ENCODE assay signal across 17 cellular contexts in genomic region chr6:109015185-109015584, GRCh38.
DNase-seq lines count a peak whose midpoint lies in the region; ATAC-seq and TF ChIP-seq lines count a peak whose summit lies in the region.
"Had no signal": no experiment of that assay in that cellular context is flagged by ENCODE, and none has a peak within 500 bp of the region (broad histone marks: within the 10 kb centered on the region; RNA-seq: fewer than 3 reads in every experiment).

No MANE protein-coding gene starts in this region.

- H3K4me3 ChIP-seq in WERI-Rb-1 (ENCODE audit: low read depth, low read length) (no peak overlapping the region), muscle layer of duodenum (ENCODE audit: low read depth in 1 of 2, low read length in 2 of 2) (no peak overlapping the region), thyroid gland (replicated peaks in 1 of 3) (no peak overlapping the region)
- H3K4me3 ChIP-seq: ascending aorta had no signal

- TF ChIP-seq POLR2A in thyroid gland (IDR thresholded peaks at IDR 0.05) = no peak

- no peak for ATAC-seq in HG02870 (IDR thresholded peaks at IDR 0.05; ENCODE audit: unreplicated experiment)
- ATAC-seq: Panc1 had no signal

- no peak for TF ChIP-seq CTCF in WERI-Rb-1 (IDR thresholded peaks at IDR 0.05; ENCODE audit: low read depth, low read length)
- TF ChIP-seq CTCF in thyroid gland (IDR thresholded peaks at IDR 0.05) = no peak

- H3K27me3 ChIP-seq in WERI-Rb-1 (ENCODE audit: insufficient read depth, low read depth, severe bottlenecking) = no peaks in the 10 kb centered on the region
- H3K27me3 ChIP-seq in muscle layer of duodenum (ENCODE audit: low read depth, low read length) = no peaks in the 10 kb centered on the region
- H3K27me3 ChIP-seq in thyroid gland = no peaks in the 10 kb centered on the region
- H3K27me3 ChIP-seq: ascending aorta had no signal

- H3K9me3 ChIP-seq in WERI-Rb-1 (ENCODE audit: severe bottlenecking) (no peaks in the 10 kb centered on the region), muscle layer of duodenum (ENCODE audit: control insufficient read depth in 1 of 2, low read length in 2 of 2) (no peaks in the 10 kb centered on the region), thyroid gland (no peaks in the 10 kb centered on the region)
- H3K9me3 ChIP-seq: ascending aorta had no signal

- H3K4me1 ChIP-seq in muscle layer of duodenum (ENCODE audit: control insufficient read depth in 1 of 2, insufficient read depth in 2 of 2, low read length in 2 of 2) = peaks cover 7 to 13% of the 10 kb centered on the region in 2 donors
- peaks cover 47 to 52% of the 10 kb centered on the region in 2 donors for H3K4me1 ChIP-seq in thyroid gland

- DNase-seq in NCI-H2171 treated with DMSO at 0.1 percent for 48 hours (lab: John Stamatoyannopoulos, UW) (peak; percentile 7), NCI-H2171 (lab: John Stamatoyannopoulos, UW) (no peak), WERI-Rb-1 (peak; percentile 22), thyroid gland (no peak)
- no peak for DNase-seq in activated CD4-positive, CD25-positive, alpha-beta regulatory T cell treated with anti-CD3 and anti-CD28 coated beads, Interleukin-2, amount 50 U/mL, for 72 hours
- DNase-seq in stimulated activated CD4-positive, alpha-beta T cell treated with anti-CD3 and anti-CD28 coated beads, Interleukin-4, amount 100 ng/mL, for 1 hour = no peak
- DNase-seq: 8988T; activated CD4-positive, alpha-beta T cell treated with anti-CD3 and anti-CD28 coated beads for 4 hours; activated T-cell treated with anti-CD3 and anti-CD28 coated beads, Interleukin-2, amount 50 U/mL, for 48 hours; mesendoderm; NCI-H1092 treated with DMSO at 0.1 percent for 48 hours; NCI-H510A treated with DMSO at 0.1 percent for 48 hours; T-helper 2 cell had no signal

- H3K27ac ChIP-seq in WERI-Rb-1 (peak overlapping the region; percentile 57), muscle layer of duodenum (ENCODE audit: low read length) (peak overlapping the region; percentile 9), thyroid gland (peak overlapping the region in 2 of 3 donors; percentile 7 to 53)

- H3K36me3 ChIP-seq in WERI-Rb-1 (no peaks in the 10 kb centered on the region), muscle layer of duodenum (ENCODE audit: control insufficient read depth in 1 of 2, insufficient read depth in 2 of 2, low read length in 2 of 2) (no peaks in the 10 kb centered on the region), thyroid gland (no peaks in the 10 kb centered on the region)
- H3K36me3 ChIP-seq: ascending aorta had no signal

- intact Hi-C loops in thyroid gland (cut with DNase I) = loop anchor here (10.0 kb wide), 1 partner anchor 50 kb away; no protein-coding TSS in a partner anchor

Comparison
In these comparisons a context has a peak if more than half of its experiments do, and no peak if none do; other contexts are left out.
1. DNase-seq: peak in NCI-H2171 treated with DMSO at 0.1 percent for 48 hours (single experiment) and WERI-Rb-1 (single experiment); none in NCI-H2171 (single experiment), thyroid gland (0 of 2), activated CD4-positive, CD25-positive, alpha-beta regulatory T cell treated with anti-CD3 and anti-CD28 coated beads, Interleukin-2, amount 50 U/mL, for 72 hours (single experiment) and stimulated activated CD4-positive, alpha-beta T cell treated with anti-CD3 and anti-CD28 coated beads, Interleukin-4, amount 100 ng/mL, for 1 hour (single experiment).
2. Peak in every context shown above with its lines, with median percentiles within 50 percentile points of each other: H3K27ac ChIP-seq.